Comparison of ENCODE assay signal across 1 cellular context in the genomic region with DNA sequence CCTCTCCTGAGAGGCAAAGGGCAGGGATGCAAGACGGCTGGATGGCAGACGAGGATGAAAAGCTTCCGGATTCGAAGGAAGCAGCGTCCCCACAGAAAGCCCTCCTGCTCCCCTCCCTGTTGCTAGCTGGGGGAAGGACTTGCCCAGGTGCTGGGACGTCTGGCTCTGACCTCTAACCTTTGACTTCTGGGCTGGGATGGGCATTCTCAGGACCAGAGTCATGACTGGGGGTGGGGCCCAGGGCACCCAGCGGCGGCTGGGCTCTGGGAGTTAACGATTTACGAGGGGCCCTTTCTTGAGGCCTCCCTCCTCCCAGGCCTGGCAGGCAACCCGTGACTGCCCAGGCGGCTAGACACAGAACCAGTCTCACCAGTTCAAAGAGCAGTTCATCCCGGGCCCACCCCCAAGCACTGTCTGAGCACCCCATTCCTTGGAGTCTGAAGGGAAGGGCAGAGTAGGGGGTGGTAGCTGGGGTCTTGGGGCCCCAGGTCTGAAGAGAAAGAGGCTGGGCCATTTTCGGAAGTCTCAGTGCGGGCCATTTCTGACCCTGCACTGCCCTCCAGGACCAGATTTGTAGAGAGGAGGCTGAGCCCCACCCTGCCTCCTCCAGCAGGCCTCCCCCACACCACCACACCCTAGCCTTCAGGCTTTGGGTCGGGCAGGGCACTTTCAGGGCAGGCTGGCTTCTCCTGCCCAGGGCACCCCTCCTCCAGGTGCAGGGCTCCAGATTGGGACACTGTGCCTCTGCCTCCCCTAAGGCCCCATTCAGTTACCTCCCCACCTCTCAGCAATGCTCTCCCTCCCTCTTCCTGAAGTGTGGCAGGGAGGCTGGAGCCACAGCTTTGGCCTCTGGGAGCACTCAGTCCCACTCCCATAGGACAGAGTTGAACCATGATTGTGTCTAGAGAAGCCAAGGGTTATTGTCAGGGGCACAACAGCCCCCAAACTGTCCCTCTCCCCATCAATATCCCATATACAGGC.
A peak's percentile ranks its signal among the peaks of the same experiment; 100 is the strongest.
TF ChIP-seq lines count a peak whose summit lies in the region.

No MANE protein-coding gene starts in this region.

TF ChIP-seq in HepG2, 621 proteins besides CTCF, POLR2A, EP300 and RAD21 (continued from another document and continues in another):
- TF ChIP-seq, protein P1, sequence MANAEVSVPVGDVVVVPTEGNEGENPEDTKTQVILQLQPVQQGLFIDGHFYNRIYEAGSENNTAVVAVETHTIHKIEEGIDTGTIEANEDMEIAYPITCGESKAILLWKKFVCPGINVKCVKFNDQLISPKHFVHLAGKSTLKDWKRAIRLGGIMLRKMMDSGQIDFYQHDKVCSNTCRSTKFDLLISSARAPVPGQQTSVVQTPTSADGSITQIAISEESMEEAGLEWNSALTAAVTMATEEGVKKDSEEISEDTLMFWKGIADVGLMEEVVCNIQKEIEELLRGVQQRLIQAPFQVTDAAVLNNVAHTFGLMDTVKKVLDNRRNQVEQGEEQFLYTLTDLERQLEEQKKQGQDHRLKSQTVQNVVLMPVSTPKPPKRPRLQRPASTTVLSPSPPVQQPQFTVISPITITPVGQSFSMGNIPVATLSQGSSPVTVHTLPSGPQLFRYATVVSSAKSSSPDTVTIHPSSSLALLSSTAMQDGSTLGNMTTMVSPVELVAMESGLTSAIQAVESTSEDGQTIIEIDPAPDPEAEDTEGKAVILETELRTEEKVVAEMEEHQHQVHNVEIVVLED (CRISPR knock-in tag; IDR thresholded peaks at IDR 0.05; ENCODE audit: borderline replicate concordance): peak; percentile 15; the same call in 1 of the 2 replicates
- TF ChIP-seq ZSCAN12 (CRISPR knock-in tag; IDR thresholded peaks at IDR 0.05): no peak
- no peak for TF ChIP-seq RARG (CRISPR knock-in tag; IDR thresholded peaks at IDR 0.05; ENCODE audit: low read depth)
- TF ChIP-seq FLYWCH1 (CRISPR knock-in tag; IDR thresholded peaks at IDR 0.05): no peak
- TF ChIP-seq, protein P2, sequence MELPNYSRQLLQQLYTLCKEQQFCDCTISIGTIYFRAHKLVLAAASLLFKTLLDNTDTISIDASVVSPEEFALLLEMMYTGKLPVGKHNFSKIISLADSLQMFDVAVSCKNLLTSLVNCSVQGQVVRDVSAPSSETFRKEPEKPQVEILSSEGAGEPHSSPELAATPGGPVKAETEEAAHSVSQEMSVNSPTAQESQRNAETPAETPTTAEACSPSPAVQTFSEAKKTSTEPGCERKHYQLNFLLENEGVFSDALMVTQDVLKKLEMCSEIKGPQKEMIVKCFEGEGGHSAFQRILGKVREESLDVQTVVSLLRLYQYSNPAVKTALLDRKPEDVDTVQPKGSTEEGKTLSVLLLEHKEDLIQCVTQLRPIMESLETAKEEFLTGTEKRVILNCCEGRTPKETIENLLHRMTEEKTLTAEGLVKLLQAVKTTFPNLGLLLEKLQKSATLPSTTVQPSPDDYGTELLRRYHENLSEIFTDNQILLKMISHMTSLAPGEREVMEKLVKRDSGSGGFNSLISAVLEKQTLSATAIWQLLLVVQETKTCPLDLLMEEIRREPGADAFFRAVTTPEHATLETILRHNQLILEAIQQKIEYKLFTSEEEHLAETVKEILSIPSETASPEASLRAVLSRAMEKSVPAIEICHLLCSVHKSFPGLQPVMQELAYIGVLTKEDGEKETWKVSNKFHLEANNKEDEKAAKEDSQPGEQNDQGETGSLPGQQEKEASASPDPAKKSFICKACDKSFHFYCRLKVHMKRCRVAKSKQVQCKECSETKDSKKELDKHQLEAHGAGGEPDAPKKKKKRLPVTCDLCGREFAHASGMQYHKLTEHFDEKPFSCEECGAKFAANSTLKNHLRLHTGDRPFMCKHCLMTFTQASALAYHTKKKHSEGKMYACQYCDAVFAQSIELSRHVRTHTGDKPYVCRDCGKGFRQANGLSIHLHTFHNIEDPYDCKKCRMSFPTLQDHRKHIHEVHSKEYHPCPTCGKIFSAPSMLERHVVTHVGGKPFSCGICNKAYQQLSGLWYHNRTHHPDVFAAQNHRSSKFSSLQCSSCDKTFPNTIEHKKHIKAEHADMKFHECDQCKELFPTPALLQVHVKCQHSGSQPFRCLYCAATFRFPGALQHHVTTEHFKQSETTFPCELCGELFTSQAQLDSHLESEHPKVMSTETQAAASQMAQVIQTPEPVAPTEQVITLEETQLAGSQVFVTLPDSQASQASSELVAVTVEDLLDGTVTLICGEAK (IDR thresholded peaks at IDR 0.05): no peak
- TF ChIP-seq, protein P2 (CRISPR knock-in tag; IDR thresholded peaks at IDR 0.05): peak; percentile 40; the same call in 1 of the 2 replicates
- TF ChIP-seq AGO1 (IDR thresholded peaks at IDR 0.05; ENCODE audit: low read depth, low read length, poor library complexity, severe bottlenecking): peak; percentile 33
- no peak for TF ChIP-seq ARID2 (CRISPR knock-in tag; IDR thresholded peaks at IDR 0.05; ENCODE audit: borderline replicate concordance)
- TF ChIP-seq, protein P3, sequence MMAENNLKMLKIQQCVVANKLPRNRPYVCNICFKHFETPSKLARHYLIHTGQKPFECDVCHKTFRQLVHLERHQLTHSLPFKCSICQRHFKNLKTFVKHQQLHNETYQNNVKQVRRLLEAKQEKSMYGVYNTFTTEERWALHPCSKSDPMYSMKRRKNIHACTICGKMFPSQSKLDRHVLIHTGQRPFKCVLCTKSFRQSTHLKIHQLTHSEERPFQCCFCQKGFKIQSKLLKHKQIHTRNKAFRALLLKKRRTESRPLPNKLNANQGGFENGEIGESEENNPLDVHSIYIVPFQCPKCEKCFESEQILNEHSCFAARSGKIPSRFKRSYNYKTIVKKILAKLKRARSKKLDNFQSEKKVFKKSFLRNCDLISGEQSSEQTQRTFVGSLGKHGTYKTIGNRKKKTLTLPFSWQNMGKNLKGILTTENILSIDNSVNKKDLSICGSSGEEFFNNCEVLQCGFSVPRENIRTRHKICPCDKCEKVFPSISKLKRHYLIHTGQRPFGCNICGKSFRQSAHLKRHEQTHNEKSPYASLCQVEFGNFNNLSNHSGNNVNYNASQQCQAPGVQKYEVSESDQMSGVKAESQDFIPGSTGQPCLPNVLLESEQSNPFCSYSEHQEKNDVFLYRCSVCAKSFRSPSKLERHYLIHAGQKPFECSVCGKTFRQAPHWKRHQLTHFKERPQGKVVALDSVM (CRISPR knock-in tag; IDR thresholded peaks at IDR 0.05): peak; percentile 63
- TF ChIP-seq ZNF333 (CRISPR knock-in tag; IDR thresholded peaks at IDR 0.05; ENCODE audit: borderline replicate concordance): no peak
- TF ChIP-seq ZNF850 (CRISPR knock-in tag; conservative IDR thresholded peaks at IDR 0.05): no peak
- no peak for TF ChIP-seq MEIS2 (CRISPR knock-in tag; IDR thresholded peaks at IDR 0.05)
- TF ChIP-seq PCBP2 (optimal IDR thresholded peaks at IDR 0.05; ENCODE audit: low read depth, low read length, poor library complexity, severe bottlenecking): no peak
- TF ChIP-seq ZNF644 (CRISPR knock-in tag; IDR thresholded peaks at IDR 0.05; ENCODE audit: low read depth): no peak
- TF ChIP-seq CEBPG (CRISPR knock-in tag; IDR thresholded peaks at IDR 0.05): no peak
- no peak for TF ChIP-seq KAT2B (IDR thresholded peaks at IDR 0.05; ENCODE audit: borderline replicate concordance, low read depth, low read length)
- 0 out of 2 replicates have a peak, but pooled peaks have one; percentile 72 for TF ChIP-seq SNAPC2 (CRISPR knock-in tag; IDR thresholded peaks at IDR 0.05)
- TF ChIP-seq, protein P4, sequence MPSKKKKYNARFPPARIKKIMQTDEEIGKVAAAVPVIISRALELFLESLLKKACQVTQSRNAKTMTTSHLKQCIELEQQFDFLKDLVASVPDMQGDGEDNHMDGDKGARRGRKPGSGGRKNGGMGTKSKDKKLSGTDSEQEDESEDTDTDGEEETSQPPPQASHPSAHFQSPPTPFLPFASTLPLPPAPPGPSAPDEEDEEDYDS (CRISPR knock-in tag; IDR thresholded peaks at IDR 0.05): peak; percentile 56; the same call in 1 of the 2 replicates
- no peak for TF ChIP-seq ZFP1 (CRISPR knock-in tag; IDR thresholded peaks at IDR 0.05)
- no peak; the same call in 1 of the 2 replicates for TF ChIP-seq SAFB2 (CRISPR knock-in tag; IDR thresholded peaks at IDR 0.05; ENCODE audit: borderline replicate concordance, low read depth)
- TF ChIP-seq, protein P5, sequence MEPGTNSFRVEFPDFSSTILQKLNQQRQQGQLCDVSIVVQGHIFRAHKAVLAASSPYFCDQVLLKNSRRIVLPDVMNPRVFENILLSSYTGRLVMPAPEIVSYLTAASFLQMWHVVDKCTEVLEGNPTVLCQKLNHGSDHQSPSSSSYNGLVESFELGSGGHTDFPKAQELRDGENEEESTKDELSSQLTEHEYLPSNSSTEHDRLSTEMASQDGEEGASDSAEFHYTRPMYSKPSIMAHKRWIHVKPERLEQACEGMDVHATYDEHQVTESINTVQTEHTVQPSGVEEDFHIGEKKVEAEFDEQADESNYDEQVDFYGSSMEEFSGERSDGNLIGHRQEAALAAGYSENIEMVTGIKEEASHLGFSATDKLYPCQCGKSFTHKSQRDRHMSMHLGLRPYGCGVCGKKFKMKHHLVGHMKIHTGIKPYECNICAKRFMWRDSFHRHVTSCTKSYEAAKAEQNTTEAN (CRISPR knock-in tag; conservative IDR thresholded peaks at IDR 0.05): no peak
- TF ChIP-seq RFX5 (IDR thresholded peaks at IDR 0.05; ENCODE audit: low read depth, low read length): no peak
- no peak for TF ChIP-seq FOXJ3 (CRISPR knock-in tag; IDR thresholded peaks at IDR 0.05; ENCODE audit: borderline replicate concordance)
- no peak for TF ChIP-seq ZNF326 (CRISPR knock-in tag; IDR thresholded peaks at IDR 0.05; ENCODE audit: borderline replicate concordance)
- TF ChIP-seq HES4 (CRISPR knock-in tag; IDR thresholded peaks at IDR 0.05; ENCODE audit: borderline replicate concordance): peak; percentile 40; the same call in 1 of the 2 replicates
- TF ChIP-seq HNRNPUL1 (IDR thresholded peaks at IDR 0.05; ENCODE audit: low read depth, low read length): no peak
- TF ChIP-seq SMAD1 (CRISPR knock-in tag; IDR thresholded peaks at IDR 0.05; ENCODE audit: borderline replicate concordance, low read depth): peak; percentile 60; the same call in 1 of the 2 replicates
- no peak for TF ChIP-seq SOX6 (IDR thresholded peaks at IDR 0.05)
- peak; percentile 84 for TF ChIP-seq SOX6 (CRISPR knock-in tag; IDR thresholded peaks at IDR 0.05)
- no peak; the same call in 1 of the 2 replicates for TF ChIP-seq IRF2 (CRISPR knock-in tag; IDR thresholded peaks at IDR 0.05)
- TF ChIP-seq YY1 (IDR thresholded peaks at IDR 0.05; ENCODE audit: insufficient read depth, insufficient replicate concordance, low read depth, low read length): peak; percentile 27
- no peak for TF ChIP-seq KDM4B (CRISPR knock-in tag; IDR thresholded peaks at IDR 0.05)
- TF ChIP-seq, protein P6, sequence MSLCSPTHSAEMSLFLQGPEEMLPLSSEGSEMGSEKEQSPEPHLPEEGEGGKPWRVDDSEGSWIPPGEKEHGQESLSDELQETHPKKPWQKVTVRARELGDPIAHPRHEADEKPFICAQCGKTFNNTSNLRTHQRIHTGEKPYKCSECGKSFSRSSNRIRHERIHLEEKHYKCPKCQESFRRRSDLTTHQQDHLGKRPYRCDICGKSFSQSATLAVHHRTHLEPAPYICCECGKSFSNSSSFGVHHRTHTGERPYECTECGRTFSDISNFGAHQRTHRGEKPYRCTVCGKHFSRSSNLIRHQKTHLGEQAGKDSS (CRISPR knock-in tag; IDR thresholded peaks at IDR 0.05; ENCODE audit: borderline replicate concordance, low read depth): no peak
- no peak for TF ChIP-seq ZNF839 (CRISPR knock-in tag; IDR thresholded peaks at IDR 0.05; ENCODE audit: borderline replicate concordance)
- no peak for TF ChIP-seq NCOA5 (CRISPR knock-in tag; IDR thresholded peaks at IDR 0.05)
- TF ChIP-seq NONO (IDR thresholded peaks at IDR 0.05): no peak
- peak; percentile 71; the same call in 1 of the 2 replicates for TF ChIP-seq NONO (CRISPR knock-in tag; conservative IDR thresholded peaks at IDR 0.05)
